In genomic region chr12:19440019-19440858, GRCh38 we compare ENCODE assay signal across 1 cellular context.
TF ChIP-seq lines count a peak whose summit lies in the region.

No MANE protein-coding gene starts in this region.

TF ChIP-seq in HepG2, 621 proteins besides CTCF, POLR2A, EP300 and RAD21 (continued from another document and continues in another):
- TF ChIP-seq SKIL (CRISPR knock-in tag; IDR thresholded peaks at IDR 0.05; ENCODE audit: borderline replicate concordance) (no peak), KLF13 (CRISPR knock-in tag; IDR thresholded peaks at IDR 0.05) (no peak), YY1 (IDR thresholded peaks at IDR 0.05; ENCODE audit: insufficient read depth, insufficient replicate concordance, low read depth, low read length) (peak; percentile 39), RORA (CRISPR knock-in tag; IDR thresholded peaks at IDR 0.05) (no peak), RBM39 (IDR thresholded peaks at IDR 0.05; ENCODE audit: low read depth, low read length, poor library complexity, severe bottlenecking) (peak; percentile 23), JUNB (CRISPR knock-in tag; IDR thresholded peaks at IDR 0.05; ENCODE audit: borderline replicate concordance) (no peak), LCORL (IDR thresholded peaks at IDR 0.05) (no peak), LCORL (CRISPR knock-in tag; IDR thresholded peaks at IDR 0.05) (no peak), HNRNPK (IDR thresholded peaks at IDR 0.05; ENCODE audit: low read depth, low read length, poor library complexity, severe bottlenecking) (peak; percentile 56), ZMAT3 (CRISPR knock-in tag; conservative IDR thresholded peaks at IDR 0.05) (0 out of 2 replicates have a peak, but pooled peaks have one; percentile 79), ZNF710 (CRISPR knock-in tag; IDR thresholded peaks at IDR 0.05; ENCODE audit: borderline replicate concordance) (0 out of 2 replicates have a peak, but pooled peaks have one; percentile 16), HNRNPL (IDR thresholded peaks at IDR 0.05; ENCODE audit: low read depth, low read length) (no peak), NFYB (CRISPR knock-in tag; IDR thresholded peaks at IDR 0.05) (no peak), SMAD1 (CRISPR knock-in tag; IDR thresholded peaks at IDR 0.05; ENCODE audit: borderline replicate concordance, low read depth) (no peak), ZNF646 (CRISPR knock-in tag; IDR thresholded peaks at IDR 0.05) (0 out of 2 replicates have a peak, but pooled peaks have one; percentile 48), ZNF597 (CRISPR knock-in tag; IDR thresholded peaks at IDR 0.05) (no peak), POLR2AphosphoS5 (IDR thresholded peaks at IDR 0.05; ENCODE audit: low read depth, low read length) (no peak), CEBPG (CRISPR knock-in tag; IDR thresholded peaks at IDR 0.05) (no peak), ZNF224 (CRISPR knock-in tag; IDR thresholded peaks at IDR 0.05) (0 out of 2 replicates have a peak, but pooled peaks have one; percentile 33), ZNF749 (CRISPR knock-in tag; IDR thresholded peaks at IDR 0.05; ENCODE audit: borderline replicate concordance) (0 out of 2 replicates have a peak, but pooled peaks have one; percentile 21), TBX2 (CRISPR knock-in tag; IDR thresholded peaks at IDR 0.05; ENCODE audit: borderline replicate concordance) (no peak; the same call in 1 of the 2 replicates), CBX5 (CRISPR knock-in tag; IDR thresholded peaks at IDR 0.05; ENCODE audit: borderline replicate concordance) (0 out of 2 replicates have a peak, but pooled peaks have one; percentile 14), MTA3 (CRISPR knock-in tag; IDR thresholded peaks at IDR 0.05) (no peak), DR1 (CRISPR knock-in tag; IDR thresholded peaks at IDR 0.05) (no peak), ATAD3A (CRISPR knock-in tag; IDR thresholded peaks at IDR 0.05) (no peak), ARNT2 (CRISPR knock-in tag; IDR thresholded peaks at IDR 0.05; ENCODE audit: low read depth) (no peak), GATAD1 (CRISPR knock-in tag; IDR thresholded peaks at IDR 0.05) (no peak), TEAD2 (CRISPR knock-in tag; IDR thresholded peaks at IDR 0.05) (no peak), ZBTB39 (CRISPR knock-in tag; IDR thresholded peaks at IDR 0.05) (no peak), CERS6 (CRISPR knock-in tag; IDR thresholded peaks at IDR 0.05) (no peak), PHF5A (CRISPR knock-in tag; IDR thresholded peaks at IDR 0.05; ENCODE audit: low read depth, unreplicated experiment) (no peak), ZFYVE20 (CRISPR knock-in tag; IDR thresholded peaks at IDR 0.05; ENCODE audit: borderline replicate concordance, low read depth) (no peak), POLR2G (IDR thresholded peaks at IDR 0.05; ENCODE audit: low read depth, low read length) (no peak), NAIF1 (CRISPR knock-in tag; IDR thresholded peaks at IDR 0.05; ENCODE audit: borderline replicate concordance) (no peak), NRL (CRISPR knock-in tag; IDR thresholded peaks at IDR 0.05; ENCODE audit: borderline replicate concordance) (0 out of 2 replicates have a peak, but pooled peaks have one; percentile 20), KMT2A (CRISPR knock-in tag; IDR thresholded peaks at IDR 0.05) (peak; percentile 67), ZNF546 (CRISPR knock-in tag; conservative IDR thresholded peaks at IDR 0.05) (no peak), MXI1 (IDR thresholded peaks at IDR 0.05; ENCODE audit: borderline replicate concordance, low read depth, low read length) (no peak), GATAD2A (CRISPR knock-in tag; IDR thresholded peaks at IDR 0.05) (no peak)
- TF ChIP-seq, protein P1, sequence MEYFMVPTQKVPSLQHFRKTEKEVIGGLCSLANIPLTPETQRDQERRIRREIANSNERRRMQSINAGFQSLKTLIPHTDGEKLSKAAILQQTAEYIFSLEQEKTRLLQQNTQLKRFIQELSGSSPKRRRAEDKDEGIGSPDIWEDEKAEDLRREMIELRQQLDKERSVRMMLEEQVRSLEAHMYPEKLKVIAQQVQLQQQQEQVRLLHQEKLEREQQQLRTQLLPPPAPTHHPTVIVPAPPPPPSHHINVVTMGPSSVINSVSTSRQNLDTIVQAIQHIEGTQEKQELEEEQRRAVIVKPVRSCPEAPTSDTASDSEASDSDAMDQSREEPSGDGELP (IDR thresholded peaks at IDR 0.05; ENCODE audit: borderline replicate concordance, low read depth): no peak
- TF ChIP-seq, protein P2, sequence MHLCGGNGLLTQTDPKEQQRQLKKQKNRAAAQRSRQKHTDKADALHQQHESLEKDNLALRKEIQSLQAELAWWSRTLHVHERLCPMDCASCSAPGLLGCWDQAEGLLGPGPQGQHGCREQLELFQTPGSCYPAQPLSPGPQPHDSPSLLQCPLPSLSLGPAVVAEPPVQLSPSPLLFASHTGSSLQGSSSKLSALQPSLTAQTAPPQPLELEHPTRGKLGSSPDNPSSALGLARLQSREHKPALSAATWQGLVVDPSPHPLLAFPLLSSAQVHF (CRISPR knock-in tag; IDR thresholded peaks at IDR 0.05): peak; percentile 52; the same call in 1 of the 2 replicates
- TF ChIP-seq, protein P3, sequence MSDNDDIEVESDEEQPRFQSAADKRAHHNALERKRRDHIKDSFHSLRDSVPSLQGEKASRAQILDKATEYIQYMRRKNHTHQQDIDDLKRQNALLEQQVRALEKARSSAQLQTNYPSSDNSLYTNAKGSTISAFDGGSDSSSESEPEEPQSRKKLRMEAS (IDR thresholded peaks at IDR 0.05): 0 out of 2 replicates have a peak, but pooled peaks have one; percentile 17
- TF ChIP-seq, protein P4, sequence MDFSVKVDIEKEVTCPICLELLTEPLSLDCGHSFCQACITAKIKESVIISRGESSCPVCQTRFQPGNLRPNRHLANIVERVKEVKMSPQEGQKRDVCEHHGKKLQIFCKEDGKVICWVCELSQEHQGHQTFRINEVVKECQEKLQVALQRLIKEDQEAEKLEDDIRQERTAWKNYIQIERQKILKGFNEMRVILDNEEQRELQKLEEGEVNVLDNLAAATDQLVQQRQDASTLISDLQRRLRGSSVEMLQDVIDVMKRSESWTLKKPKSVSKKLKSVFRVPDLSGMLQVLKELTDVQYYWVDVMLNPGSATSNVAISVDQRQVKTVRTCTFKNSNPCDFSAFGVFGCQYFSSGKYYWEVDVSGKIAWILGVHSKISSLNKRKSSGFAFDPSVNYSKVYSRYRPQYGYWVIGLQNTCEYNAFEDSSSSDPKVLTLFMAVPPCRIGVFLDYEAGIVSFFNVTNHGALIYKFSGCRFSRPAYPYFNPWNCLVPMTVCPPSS (IDR thresholded peaks at IDR 0.05): no peak
- TF ChIP-seq, protein P5, sequence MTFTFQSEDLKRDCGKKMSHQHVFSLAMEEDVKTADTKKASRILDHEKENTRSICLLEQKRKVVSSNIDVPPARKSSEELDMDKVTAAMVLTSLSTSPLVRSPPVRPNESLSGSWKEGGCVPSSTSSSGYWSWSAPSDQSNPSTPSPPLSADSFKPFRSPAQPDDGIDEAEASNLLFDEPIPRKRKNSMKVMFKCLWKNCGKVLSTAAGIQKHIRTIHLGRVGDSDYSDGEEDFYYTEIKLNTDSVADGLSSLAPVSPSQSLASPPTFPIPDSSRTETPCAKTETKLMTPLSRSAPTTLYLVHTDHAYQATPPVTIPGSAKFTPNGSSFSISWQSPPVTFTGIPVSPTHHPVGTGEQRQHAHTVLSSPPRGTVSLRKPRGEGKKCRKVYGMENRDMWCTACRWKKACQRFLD (CRISPR knock-in tag; IDR thresholded peaks at IDR 0.05; ENCODE audit: borderline replicate concordance): no peak
